1 cellular context compared by ENCODE assay signal in genomic region chr1:156284762-156285161, GRCh38.
TF ChIP-seq lines count a peak whose summit lies in the region.

No MANE protein-coding gene starts in this region.

TF ChIP-seq in GM12891, 5 proteins besides CTCF, POLR2A, EP300 and RAD21:
- no peak for TF ChIP-seq POLR2AphosphoS5 (IDR thresholded peaks at IDR 0.05; ENCODE audit: low read depth, low read length)
- no peak for TF ChIP-seq POU2F2 (IDR thresholded peaks at IDR 0.05; ENCODE audit: low read depth, low read length)
- no peak for TF ChIP-seq TAF1 (IDR thresholded peaks at IDR 0.05; ENCODE audit: low read depth, low read length)
- no peak for TF ChIP-seq PAX5 (IDR thresholded peaks at IDR 0.05; ENCODE audit: insufficient read depth, low read length, severe bottlenecking)
- no peak for TF ChIP-seq SPI1 (IDR thresholded peaks at IDR 0.05; ENCODE audit: low read depth, low read length)
